14 cellular contexts compared by ENCODE assay signal in the genomic region with DNA sequence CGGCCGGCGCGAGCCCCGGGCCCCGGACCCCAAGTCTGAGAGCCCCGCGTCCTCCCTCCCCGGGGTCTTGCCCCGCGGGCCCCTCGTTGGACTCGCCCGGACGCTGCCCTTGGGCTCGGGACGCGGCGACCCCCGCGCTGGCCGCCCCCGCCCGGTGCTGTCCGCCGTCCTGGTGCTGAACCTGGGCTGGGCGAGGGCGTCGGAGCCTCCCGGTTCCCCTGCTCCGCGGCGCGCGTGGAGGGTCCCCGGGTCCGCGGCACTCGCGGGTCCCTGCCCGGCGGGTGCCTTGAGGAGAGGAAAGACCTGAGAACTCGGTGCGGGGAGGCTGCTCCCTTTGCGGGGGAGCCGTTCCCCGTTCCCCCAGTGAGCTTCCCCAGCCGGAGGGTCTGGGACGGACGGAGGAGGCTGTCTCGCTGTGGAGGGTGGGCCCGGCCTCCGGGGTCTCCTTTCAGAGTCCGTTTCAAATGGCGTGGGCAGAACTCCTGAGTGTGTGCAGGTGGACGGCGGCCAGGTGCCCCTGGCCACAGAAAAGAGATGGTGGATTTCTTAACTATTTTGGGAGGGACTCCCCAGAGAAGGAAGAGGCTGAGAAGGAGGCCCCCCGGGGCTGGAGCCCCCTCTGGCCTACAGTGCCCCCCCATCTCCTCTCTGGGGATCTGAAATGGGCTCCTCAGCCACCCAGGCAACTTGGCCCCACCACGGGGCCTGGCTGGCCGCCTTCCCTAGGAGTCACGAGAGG. TPM values are rescaled to one million over a fixed set of nuclear protein-coding genes. Genes with fewer than 3 reads are reported as not detected.
DNase-seq lines count a peak whose midpoint lies in the region; ATAC-seq and TF ChIP-seq lines count a peak whose summit lies in the region.
"Had no signal": no experiment of that assay in that cellular context is flagged by ENCODE, and none has a peak within 500 bp of the region (broad histone marks: within the 10 kb centered on the region; RNA-seq: fewer than 3 reads in every experiment).

No MANE protein-coding gene starts in this region.

- H4K12ac ChIP-seq in trophoblast cell (ENCODE audit: low read depth, low read length), result no peak overlapping the region

- H3K9me3 Mint-ChIP-seq in activated T-helper 1 cell treated with anti-CD3 and anti-CD28 coated beads, Interleukin-12 subunit alpha, Interleukin-12 subunit beta, Interleukin-2, Interleukin-4 antibody, amounts not matched to agents 30 ng/mL and 10 ng/mL and 1 ng/mL, durations not matched to agents 14 hours and 24 hours and 36 hours, result no peaks in the 10 kb centered on the region

- no peak overlapping the region for H3K4ac ChIP-seq in trophoblast cell (ENCODE audit: low read depth, low read length)

- no peak overlapping the region for H3K14ac ChIP-seq in trophoblast cell (ENCODE audit: low read length)

- no peak for DNase-seq in HCT116 (ENCODE audit: low read depth, low spot score)
- no peak for DNase-seq in WERI-Rb-1
- no peak for DNase-seq in right cardiac atrium
- DNase-seq in trophoblast cell, result no peak
- no peak for DNase-seq in transverse colon
- no peak for DNase-seq in OCI-M2 (lab: John Stamatoyannopoulos, UW; ENCODE audit: unreplicated experiment)
- DNase-seq in sigmoid colon, result no peak
- no peak for DNase-seq in activated T-helper 1 cell treated with anti-CD3 and anti-CD28 coated beads, Interleukin-12 subunit alpha, Interleukin-12 subunit beta, Interleukin-2, Interleukin-4 antibody, amounts not matched to agents 30 ng/mL and 10 ng/mL and 1 ng/mL, durations not matched to agents 14 hours and 24 hours and 36 hours (ENCODE audit: low spot score)
- DNase-seq: activated CD4-positive, alpha-beta T cell treated with anti-CD3 and anti-CD28 coated beads, Interleukin-2, amount 50 U/mL, for 4 hours; DND-41; HCEC 1CT; midbrain; NCI-H1694; stimulated activated naive CD4-positive, alpha-beta T cell had no signal

- H3K27ac ChIP-seq in HCT116 (ENCODE audit: low read depth, low read length) (no peak overlapping the region), WERI-Rb-1 (no peak overlapping the region), right cardiac atrium (ENCODE audit: low read length) (no peak overlapping the region), trophoblast cell (ENCODE audit: low read depth, low read length) (no peak overlapping the region), transverse colon (no peak overlapping the region), sigmoid colon (no peak overlapping the region)

- no peak overlapping the region for H4K91ac ChIP-seq in trophoblast cell (ENCODE audit: low read depth, low read length)

- H3K4me1 ChIP-seq in HCT116 (ENCODE audit: control insufficient read depth in 1 of 2, insufficient read depth in 2 of 2, low read length in 2 of 2), result peaks cover 3 to 21% of the 10 kb centered on the region in 2 experiments; a peak in 3 of 4 replicates
- H3K4me1 ChIP-seq in right cardiac atrium (ENCODE audit: control insufficient read depth, insufficient read depth, low read length), result no peaks in the 10 kb centered on the region
- no peaks in the 10 kb centered on the region for H3K4me1 ChIP-seq in trophoblast cell (ENCODE audit: control insufficient read depth in 1 of 2, insufficient read depth in 2 of 2, low read length in 2 of 2)
- peaks cover 0 to 7% (median 4%) of the 10 kb centered on the region in 4 donors for H3K4me1 ChIP-seq in transverse colon
- H3K4me1 ChIP-seq in sigmoid colon, result peaks cover 0 to 11% (median 8%) of the 10 kb centered on the region in 4 donors

- H2AK5ac ChIP-seq in trophoblast cell (ENCODE audit: low read length), result no peak overlapping the region

- no TSS peak for BruUV-seq in HCT116 (replicated peaks; lab: Mats Ljungman, UMichigan)

- TF ChIP-seq POLR2A in HCT116 (IDR thresholded peaks at IDR 0.05; ENCODE audit: borderline replicate concordance, extremely low read depth, insufficient read depth, insufficient read length), result no peak
- TF ChIP-seq POLR2A in transverse colon (IDR thresholded peaks at IDR 0.05), result no peak
- no peak for TF ChIP-seq POLR2A in sigmoid colon (IDR thresholded peaks at IDR 0.05)

- in situ Hi-C loops in transverse colon (cut with MboI; ENCODE audit: low pct_ligation_motif_present in 1 of 4, low pct_unique_long_range_greater_than_20kb in 1 of 4, low sequenced_read_pairs in 3 of 4), result no loop called here

- no peak overlapping the region for H4K8ac ChIP-seq in trophoblast cell (ENCODE audit: low read depth, low read length)

- no peaks in the 10 kb centered on the region for H3K27me3 ChIP-seq in HCT116 (ENCODE audit: insufficient read depth, low read length)
- H3K27me3 ChIP-seq in WERI-Rb-1 (ENCODE audit: insufficient read depth, low read depth, severe bottlenecking), result peaks cover 36% of the 10 kb centered on the region
- H3K27me3 ChIP-seq in right cardiac atrium (ENCODE audit: control insufficient read depth, insufficient read depth), result no peaks in the 10 kb centered on the region
- peaks cover 28% of the 10 kb centered on the region for H3K27me3 ChIP-seq in trophoblast cell (ENCODE audit: insufficient read depth, low read length)
- peaks cover 96% of the 10 kb centered on the region for H3K27me3 ChIP-seq in transverse colon
- H3K27me3 ChIP-seq in sigmoid colon, result peaks cover 42 to 97% (median 81%) of the 10 kb centered on the region in 3 donors

- H4K20me1 ChIP-seq in HCT116 (ENCODE audit: insufficient read depth), result no peaks in the 10 kb centered on the region

- H3K4me3 ChIP-seq in HCT116 (replicated peaks in 1 of 2; ENCODE audit: low read depth in 1 of 2, low read length in 2 of 2), result peak overlapping the region; percentile 30 to 50
- peak overlapping the region; percentile 25 for H3K4me3 ChIP-seq in WERI-Rb-1 (ENCODE audit: low read depth, low read length)
- peak overlapping the region; percentile 44 for H3K4me3 ChIP-seq in right cardiac atrium (ENCODE audit: low read length)
- no peak overlapping the region for H3K4me3 ChIP-seq in trophoblast cell (ENCODE audit: low read depth, low read length)
- H3K4me3 ChIP-seq in transverse colon, result peak overlapping the region in 2 of 4 donors; percentile 26 to 32
- peak overlapping the region in 2 of 4 donors; percentile 25 to 30 for H3K4me3 ChIP-seq in sigmoid colon

- no peaks in the 10 kb centered on the region for H3K4me1 Mint-ChIP-seq in activated T-helper 1 cell treated with anti-CD3 and anti-CD28 coated beads, Interleukin-12 subunit alpha, Interleukin-12 subunit beta, Interleukin-2, Interleukin-4 antibody, amounts not matched to agents 30 ng/mL and 10 ng/mL and 1 ng/mL, durations not matched to agents 14 hours and 24 hours and 36 hours (ENCODE audit: low read depth)

- H3K27ac Mint-ChIP-seq in activated T-helper 1 cell treated with anti-CD3 and anti-CD28 coated beads, Interleukin-12 subunit alpha, Interleukin-12 subunit beta, Interleukin-2, Interleukin-4 antibody, amounts not matched to agents 30 ng/mL and 10 ng/mL and 1 ng/mL, durations not matched to agents 14 hours and 24 hours and 36 hours, result no peak overlapping the region

- peak; percentile 39 for ATAC-seq in HCT116
- peak in 1 of 2 donors; percentile 16 for ATAC-seq in right cardiac atrium

- no peaks in the 10 kb centered on the region for H3K9me2 ChIP-seq in HCT116 (ENCODE audit: insufficient read depth)

- TF ChIP-seq EP300 in transverse colon (IDR thresholded peaks at IDR 0.05; ENCODE audit: low read depth) (no peak), sigmoid colon (IDR thresholded peaks at IDR 0.05) (no peak)

- intact Hi-C loops in HCT116 (cut with micrococcal nuclease), result no loop called here
- intact Hi-C loops in right cardiac atrium (cut with DNase I), result no loop called here
- intact Hi-C loops in transverse colon (cut with DNase I; ENCODE audit: low total_unique reads), result loop anchor here (10.0 kb wide), 1 partner anchor 65 kb away; no protein-coding TSS in a partner anchor
- intact Hi-C loops in sigmoid colon (cut with DNase I), result no loop called here
- intact Hi-C loops in activated T-helper 1 cell treated with anti-CD3 and anti-CD28 coated beads, Interleukin-12 subunit alpha, Interleukin-12 subunit beta, Interleukin-2, Interleukin-4 antibody, amounts not matched to agents 30 ng/mL and 10 ng/mL and 1 ng/mL, durations not matched to agents 14 hours and 24 hours and 36 hours (cut with micrococcal nuclease), result loop anchor here (2.0 kb wide), 1 partner anchor 23 kb away; no protein-coding TSS in a partner anchor

- H2BK5ac ChIP-seq in trophoblast cell (ENCODE audit: low read depth, low read length, poor library complexity), result no peak overlapping the region

- H3K36me3 Mint-ChIP-seq in activated T-helper 1 cell treated with anti-CD3 and anti-CD28 coated beads, Interleukin-12 subunit alpha, Interleukin-12 subunit beta, Interleukin-2, Interleukin-4 antibody, amounts not matched to agents 30 ng/mL and 10 ng/mL and 1 ng/mL, durations not matched to agents 14 hours and 24 hours and 36 hours (ENCODE audit: low read depth), result no peaks in the 10 kb centered on the region

- POLR2A ChIA-PET in HCT116 (lab: Charles Lee), result no interaction called here

- H2AFZ ChIP-seq in HCT116 (ENCODE audit: low read depth, low read length, poor library complexity, severe bottlenecking), result no peak overlapping the region
- H2AFZ ChIP-seq in trophoblast cell (ENCODE audit: insufficient read depth, low read length, poor library complexity), result no peak overlapping the region

- H3K23ac ChIP-seq in trophoblast cell (ENCODE audit: low read length), result no peak overlapping the region

- RAD21 ChIA-PET in HCT116 (lab: Charles Lee; ENCODE audit: low non-redundant PET in 1 of 2, low total read pairs in 2 of 2, uncharacterized antibody in 2 of 2, unreplicated experiment in 2 of 2), result no interaction called here

- peaks cover 37% of the 10 kb centered on the region for H3K27me3 Mint-ChIP-seq in activated T-helper 1 cell treated with anti-CD3 and anti-CD28 coated beads, Interleukin-12 subunit alpha, Interleukin-12 subunit beta, Interleukin-2, Interleukin-4 antibody, amounts not matched to agents 30 ng/mL and 10 ng/mL and 1 ng/mL, durations not matched to agents 14 hours and 24 hours and 36 hours (ENCODE audit: insufficient read depth)

- TF ChIP-seq CTCF in HCT116 (IDR thresholded peaks at IDR 0.05 in 2 of 3, conservative IDR thresholded peaks at IDR 0.05 in 1 of 3; ENCODE audit: borderline replicate concordance in 1 of 3, insufficient read depth in 1 of 3, low read depth in 2 of 3, low read length in 2 of 3) (no peak), WERI-Rb-1 (IDR thresholded peaks at IDR 0.05; ENCODE audit: low read depth, low read length) (no peak), transverse colon (IDR thresholded peaks at IDR 0.05) (no peak), sigmoid colon (IDR thresholded peaks at IDR 0.05) (no peak)

- H3K18ac ChIP-seq in trophoblast cell (ENCODE audit: low read length), result no peak overlapping the region

- no peaks in the 10 kb centered on the region for H3K79me1 ChIP-seq in trophoblast cell (ENCODE audit: low read length)

- CTCF ChIA-PET in HCT116 (lab: Charles Lee), result interaction anchor here (1.0 to 1.4 kb wide), 2 partner anchors 25 kb away, joined by 3 to 4 read pairs; no protein-coding TSS in a partner anchor

- H3K4me2 ChIP-seq in HCT116 (ENCODE audit: low read length) (peak overlapping the region; percentile 67), trophoblast cell (ENCODE audit: low read length) (peak overlapping the region; percentile 56)

- H3K9ac ChIP-seq in HCT116 (ENCODE audit: low read length) (0 out of 2 replicates have a peak overlapping the region, but pooled peaks have one; percentile 27), trophoblast cell (ENCODE audit: low read length) (no peak overlapping the region)

- no peak overlapping the region for H2BK12ac ChIP-seq in trophoblast cell (ENCODE audit: low read length)

- H3K9me3 ChIP-seq in HCT116 (ENCODE audit: control insufficient read depth in 1 of 2, insufficient read depth in 1 of 2, low read depth in 1 of 2, low read length in 2 of 2), result no peaks in the 10 kb centered on the region
- H3K9me3 ChIP-seq in WERI-Rb-1 (ENCODE audit: severe bottlenecking), result no peaks in the 10 kb centered on the region
- H3K9me3 ChIP-seq in right cardiac atrium (ENCODE audit: control insufficient read depth, low read length), result no peaks in the 10 kb centered on the region
- no peaks in the 10 kb centered on the region for H3K9me3 ChIP-seq in trophoblast cell (ENCODE audit: insufficient read depth, low read depth, low read length)
- no peaks in the 10 kb centered on the region for H3K9me3 ChIP-seq in transverse colon
- H3K9me3 ChIP-seq in sigmoid colon, result no peaks in the 10 kb centered on the region

- H3K79me2 ChIP-seq in HCT116 (ENCODE audit: insufficient read depth, low read length), result no peaks in the 10 kb centered on the region
- no peaks in the 10 kb centered on the region for H3K79me2 ChIP-seq in trophoblast cell (ENCODE audit: control insufficient read depth, insufficient read depth, low read length, poor library complexity)

- H2BK120ac ChIP-seq in trophoblast cell (ENCODE audit: insufficient read depth, low read length, poor library complexity), result no peak overlapping the region

- H3K36me3 ChIP-seq in HCT116 (ENCODE audit: control insufficient read depth in 1 of 2, insufficient read depth in 2 of 2, low read length in 2 of 2) (no peaks in the 10 kb centered on the region), WERI-Rb-1 (no peaks in the 10 kb centered on the region), trophoblast cell (ENCODE audit: control insufficient read depth in 1 of 2, insufficient read depth in 2 of 2, low read length in 2 of 2) (no peaks in the 10 kb centered on the region), transverse colon (no peaks in the 10 kb centered on the region), sigmoid colon (no peaks in the 10 kb centered on the region)

- TF ChIP-seq RAD21 in HCT116 (IDR thresholded peaks at IDR 0.05; ENCODE audit: low read depth), result no peak

- no peak overlapping the region for H3K4me3 Mint-ChIP-seq in activated T-helper 1 cell treated with anti-CD3 and anti-CD28 coated beads, Interleukin-12 subunit alpha, Interleukin-12 subunit beta, Interleukin-2, Interleukin-4 antibody, amounts not matched to agents 30 ng/mL and 10 ng/mL and 1 ng/mL, durations not matched to agents 14 hours and 24 hours and 36 hours

- 11% methylated on average over 61 of the region's 61 CpGs for WGBS in right cardiac atrium
- WGBS in trophoblast cell (ENCODE audit: extremely low coverage, insufficient coverage, insufficient read length), result no CpG with 5 or more reads among the region's 61 CpGs
- WGBS in transverse colon (ENCODE audit: low coverage in 1 of 2), 2 donors, result 19% methylated on average over 39 of the region's 61 CpGs; no CpG with 5 or more reads in 1 of the 2 donors
- WGBS in sigmoid colon, 2 donors, result 11 to 14% methylated on average over 61 of the region's 61 CpGs

RNA-seq across cellular contexts. Expression of a gene that starts 0.6 kb away (rescaled TPM):
- total RNA-seq in HCT116 (2021; ENCODE audit: unreplicated experiment) (15.6 TPM), right cardiac atrium (under 1 TPM in 3 of 4 donors, not detected in 1; 0.26 to 0.85 (median 0.45) TPM), transverse colon (not detected), sigmoid colon (not detected)
- 21.8 and 30.5 TPM in 2 replicates for polyA plus RNA-seq in HCT116 (2012)
- polyA plus RNA-seq in right cardiac atrium (0.48 TPM), sigmoid colon (under 1 TPM in 1 of 3 donors, not detected in 2; 0.51 TPM)
- 0.05 and 0.08 TPM in 2 replicates for polyA plus RNA-seq in trophoblast cell (2013)
- 0.26 TPM in 1 of 2 replicates, not detected in the other for total RNA-seq in activated T-helper 1 cell treated with anti-CD3 and anti-CD28 coated beads, Interleukin-12 subunit alpha, Interleukin-12 subunit beta, Interleukin-2, Interleukin-4 antibody, amounts not matched to agents 30 ng/mL and 10 ng/mL and 1 ng/mL, durations not matched to agents 14 hours and 24 hours and 36 hours

RNA-seq across cellular contexts. Expression of a gene that starts 16.2 kb away (rescaled TPM):
- 4.9 TPM for total RNA-seq in HCT116 (2021; ENCODE audit: unreplicated experiment)
- polyA plus RNA-seq in HCT116 (2012), result 2.9 and 3.3 TPM in 2 replicates
- total RNA-seq in right cardiac atrium, result not detected
- polyA plus RNA-seq in right cardiac atrium, result 0.11 TPM
- polyA plus RNA-seq in trophoblast cell (2013), result 0.03 and 0.15 TPM in 2 replicates
- total RNA-seq in transverse colon, result not detected
- total RNA-seq in sigmoid colon, result under 1 TPM in 1 of 4 donors, not detected in 3; 0.27 TPM
- polyA plus RNA-seq in sigmoid colon, result under 1 TPM in 1 of 3 donors, not detected in 2; 0.03 TPM
- total RNA-seq in activated T-helper 1 cell treated with anti-CD3 and anti-CD28 coated beads, Interleukin-12 subunit alpha, Interleukin-12 subunit beta, Interleukin-2, Interleukin-4 antibody, amounts not matched to agents 30 ng/mL and 10 ng/mL and 1 ng/mL, durations not matched to agents 14 hours and 24 hours and 36 hours, result not detected in 2 replicates

RNA-seq across cellular contexts. Expression of a gene that starts 30.5 kb away (rescaled TPM):
- total RNA-seq in HCT116 (2021; ENCODE audit: unreplicated experiment) (46.8 TPM), right cardiac atrium (10 to 100 TPM; 15.1 to 28.1 (median 22.3) TPM), transverse colon (10 to 100 TPM; 48.6 to 96.7 (median 54.4) TPM), sigmoid colon (1 to 10 TPM; 1.4 to 4.8 (median 3.7) TPM)
- 40.1 and 45.4 TPM in 2 replicates for polyA plus RNA-seq in HCT116 (2012)
- polyA plus RNA-seq in right cardiac atrium (21.2 TPM), sigmoid colon (10 to 100 TPM; 37.7 to 52.9 (median 37.8) TPM)
- 232 and 240 TPM in 2 replicates for polyA plus RNA-seq in trophoblast cell (2013)
- 4.1 TPM in 2 replicates for total RNA-seq in activated T-helper 1 cell treated with anti-CD3 and anti-CD28 coated beads, Interleukin-12 subunit alpha, Interleukin-12 subunit beta, Interleukin-2, Interleukin-4 antibody, amounts not matched to agents 30 ng/mL and 10 ng/mL and 1 ng/mL, durations not matched to agents 14 hours and 24 hours and 36 hours

Comparison
In these comparisons a context has a peak if more than half of its experiments do, and no peak if none do; other contexts are left out.
1. intact Hi-C loops: an anchor here in transverse colon (10.0 kb wide) and activated T-helper 1 cell treated with anti-CD3 and anti-CD28 coated beads, Interleukin-12 subunit alpha, Interleukin-12 subunit beta, Interleukin-2, Interleukin-4 antibody, amounts not matched to agents 30 ng/mL and 10 ng/mL and 1 ng/mL, durations not matched to agents 14 hours and 24 hours and 36 hours (2.0 kb wide); none called in HCT116, right cardiac atrium and sigmoid colon.